ENCODE assay signal across 31 cellular contexts in genomic region chr21:15627823-15628222, GRCh38.
"Had no signal": no experiment of that assay in that cellular context is flagged by ENCODE, and none has a peak within 500 bp of the region (broad histone marks: within the 10 kb centered on the region; RNA-seq: fewer than 3 reads in every experiment).

No MANE protein-coding gene starts in this region.

- H3K27ac ChIP-seq: breast epithelium, SJCRH30, VCaP had no signal

- H3K36me3 Mint-ChIP-seq: activated naive CD8-positive, alpha-beta T cell treated with anti-CD3 and anti-CD28 coated beads, Interleukin-2, amount 10 ng/mL, durations not matched to agents 7 days and 5 days had no signal

- H3K9me3 ChIP-seq: breast epithelium had no signal

- H3K4me1 Mint-ChIP-seq: activated CD4-positive, alpha-beta memory T cell treated with anti-CD3 and anti-CD28 coated beads, Interleukin-2, amount 10 ng/mL, durations not matched to agents 7 days and 5 days; activated CD4-positive, alpha-beta T cell treated with anti-CD3 and anti-CD28 coated beads for 36 hours; activated naive CD8-positive, alpha-beta T cell treated with anti-CD3 and anti-CD28 coated beads, Interleukin-2, amount 10 ng/mL, durations not matched to agents 7 days and 5 days had no signal

- H3K27me3 Mint-ChIP-seq: activated CD4-positive, alpha-beta memory T cell treated with anti-CD3 and anti-CD28 coated beads, Interleukin-2, amount 10 ng/mL, durations not matched to agents 7 days and 5 days had no signal

- DNase-seq: activated CD4-positive, alpha-beta memory T cell treated with anti-CD3 and anti-CD28 coated beads, Interleukin-2, amount 10 ng/mL, durations not matched to agents 7 days and 5 days; activated CD4-positive, alpha-beta T cell treated with anti-CD3 and anti-CD28 coated beads for 36 hours; activated CD4-positive, alpha-beta T cell treated with anti-CD3 and anti-CD28 coated beads, Interleukin-2, amount 50 U/mL, for 1 hour; activated naive CD4-positive, alpha-beta T cell treated with anti-CD3 and anti-CD28 coated beads, Interleukin-2, amount 50 U/mL, for 16 hours; activated naive CD8-positive, alpha-beta T cell treated with anti-CD3 and anti-CD28 coated beads, Interleukin-2, amount 10 ng/mL, durations not matched to agents 7 days and 5 days; activated T-cell treated with anti-CD3 and anti-CD28 coated beads for 4 hours; activated T-cell treated with anti-CD3 and anti-CD28 coated beads, Interleukin-2, amount 50 U/mL, for 72 hours; aorta; caudate nucleus; Karpas-422; MM.1S; NCI-H1105; NCI-H1930; NCI-H2171; NCI-H2227 treated with DMSO at 0.1 percent for 48 hours; NCI-H446 treated with DMSO at 0.1 percent for 48 hours; NCI-H524 treated with DMSO at 0.1 percent for 48 hours; NK-92 treated with Interleukin-12 subunit alpha and Interleukin-12 subunit beta, amount 100 ng/mL, for 24 hours; OCI-M1; RPMI8226; SJCRH30; SW 1271; T-helper 9 cell had no signal

- H3K27ac Mint-ChIP-seq: activated CD4-positive, alpha-beta memory T cell treated with anti-CD3 and anti-CD28 coated beads, Interleukin-2, amount 10 ng/mL, durations not matched to agents 7 days and 5 days; activated CD4-positive, alpha-beta T cell treated with anti-CD3 and anti-CD28 coated beads for 36 hours; activated naive CD8-positive, alpha-beta T cell treated with anti-CD3 and anti-CD28 coated beads, Interleukin-2, amount 10 ng/mL, durations not matched to agents 7 days and 5 days; activated T-cell treated with anti-CD3 and anti-CD28 coated beads, Interleukin-2, amount 50 U/mL, for 72 hours; activated T-helper 2 cell treated with anti-CD3 and anti-CD28 coated beads, Interferon-gamma antibody, Interleukin-2, Interleukin-4, amounts not matched to agents 10 μg/mL and 5 μg/mL and 100 μg/mL, durations not matched to agents 14 hours and 24 hours and 36 hours; T-helper 1 cell treated with Interleukin-12 subunit alpha and Interleukin-12 subunit beta and Interleukin-4 antibody, amounts not matched to agents 30 μg/mL and 1 μg/mL, for 36 hours had no signal

- H3K4me3 ChIP-seq: breast epithelium, K562, SJCRH30 had no signal

- ATAC-seq: activated CD4-positive, alpha-beta T cell treated with anti-CD3 and anti-CD28 coated beads for 36 hours; activated T-cell treated with anti-CD3 and anti-CD28 coated beads, Interleukin-2, amount 50 U/mL, for 72 hours; K562; Panc1; Right ventricle myocardium inferior; SK-N-SH treated with all-trans-retinoic acid at 6 μM for 48 hours had no signal

- H3K4me3 Mint-ChIP-seq: activated CD4-positive, alpha-beta memory T cell treated with anti-CD3 and anti-CD28 coated beads, Interleukin-2, amount 10 ng/mL, durations not matched to agents 7 days and 5 days; activated CD4-positive, alpha-beta T cell treated with anti-CD3 and anti-CD28 coated beads for 36 hours; activated naive CD8-positive, alpha-beta T cell treated with anti-CD3 and anti-CD28 coated beads, Interleukin-2, amount 10 ng/mL, durations not matched to agents 7 days and 5 days; activated T-cell treated with anti-CD3 and anti-CD28 coated beads, Interleukin-2, amount 50 U/mL, for 72 hours; T-helper 1 cell treated with Interleukin-12 subunit alpha and Interleukin-12 subunit beta and Interleukin-4 antibody, amounts not matched to agents 30 μg/mL and 1 μg/mL, for 36 hours had no signal

- H3K4me1 ChIP-seq: breast epithelium, SJCRH30 had no signal

- H3K27me3 ChIP-seq: breast epithelium, SJCRH30 had no signal

- H3K36me3 ChIP-seq: breast epithelium, SJCRH30 had no signal
